Comparison of ENCODE assay signal across 8 cellular contexts in genomic region chr11:17991799-17992433, GRCh38. TPM values are rescaled to one million over a fixed set of nuclear protein-coding genes. Genes with fewer than 3 reads are reported as not detected.
DNase-seq lines count a peak whose midpoint lies in the region; ATAC-seq, FAIRE-seq and TF ChIP-seq lines count a peak whose summit lies in the region.

No MANE protein-coding gene starts in this region.

- H3K36me3 Mint-ChIP-seq in Caco-2 (ENCODE audit: insufficient read depth, unreplicated experiment), result no peaks in the 10 kb centered on the region
- peaks cover 0 to 5% of the 10 kb centered on the region in 2 donors for H3K36me3 Mint-ChIP-seq in activated T-cell treated with anti-CD3 and anti-CD28 coated beads, Interleukin-2, amount 50 U/mL, for 72 hours (ENCODE audit: insufficient read depth in 2 of 2)
- H3K36me3 Mint-ChIP-seq in activated T-helper 2 cell treated with anti-CD3 and anti-CD28 coated beads, Interferon-gamma antibody, Interleukin-2, Interleukin-4, amounts not matched to agents 10 μg/mL and 5 μg/mL and 100 μg/mL, durations not matched to agents 14 hours and 24 hours and 36 hours (ENCODE audit: low read depth), result peaks cover 38% of the 10 kb centered on the region

- peak; percentile 69 for FAIRE-seq in frontal cortex (lab: Jason Lieb, UNC)

- POLR2A ChIA-PET in Caco-2 (lab: Charles Lee), result no interaction called here

- no TSS peak for BruUV-seq in Caco-2 (replicated peaks; lab: Mats Ljungman, UMichigan)

- no peaks in the 10 kb centered on the region; the same call in 1 of the 2 replicates for H3K36me3 ChIP-seq in Caco-2 (ENCODE audit: control insufficient read depth, insufficient read depth, low read length)
- peaks cover 0 to 60% of the 10 kb centered on the region in 2 donors for H3K36me3 ChIP-seq in psoas muscle (ENCODE audit: insufficient read depth in 1 of 2, low read depth in 1 of 2)

- H3K4me1 Mint-ChIP-seq in Caco-2 (ENCODE audit: low read depth, unreplicated experiment), result peaks cover 16% of the 10 kb centered on the region
- H3K4me1 Mint-ChIP-seq in activated T-cell treated with anti-CD3 and anti-CD28 coated beads, Interleukin-2, amount 50 U/mL, for 72 hours (ENCODE audit: low read depth), result no peaks in the 10 kb centered on the region
- peaks cover 2% of the 10 kb centered on the region for H3K4me1 Mint-ChIP-seq in activated T-helper 2 cell treated with anti-CD3 and anti-CD28 coated beads, Interferon-gamma antibody, Interleukin-2, Interleukin-4, amounts not matched to agents 10 μg/mL and 5 μg/mL and 100 μg/mL, durations not matched to agents 14 hours and 24 hours and 36 hours (ENCODE audit: low read depth)

- TF ChIP-seq CTCF in Caco-2 (IDR thresholded peaks at IDR 0.05; ENCODE audit: insufficient read depth in 1 of 2, low read depth in 1 of 2, low read length in 1 of 2, severe bottlenecking in 1 of 2, unreplicated experiment in 1 of 2), result peak; percentile 81 to 87
- peak; percentile 75 for TF ChIP-seq CTCF in psoas muscle (IDR thresholded peaks at IDR 0.05)

- H3K4me3 Mint-ChIP-seq in Caco-2 (ENCODE audit: unreplicated experiment), result no peak overlapping the region
- H3K4me3 Mint-ChIP-seq in activated T-cell treated with anti-CD3 and anti-CD28 coated beads, Interleukin-2, amount 50 U/mL, for 72 hours, result no peak overlapping the region
- H3K4me3 Mint-ChIP-seq in activated T-helper 2 cell treated with anti-CD3 and anti-CD28 coated beads, Interferon-gamma antibody, Interleukin-2, Interleukin-4, amounts not matched to agents 10 μg/mL and 5 μg/mL and 100 μg/mL, durations not matched to agents 14 hours and 24 hours and 36 hours (ENCODE audit: low read depth), result no peak overlapping the region

- intact Hi-C loops in Caco-2 (cut with micrococcal nuclease; ENCODE audit: unreplicated experiment), result loop anchor here (1.0 kb wide), 2 partner anchors 21 to 114 kb away; partner anchors contain the start of genes SAAL1 and SERGEF
- intact Hi-C loops in psoas muscle (cut with DNase I), result no loop called here
- intact Hi-C loops in activated T-helper 2 cell treated with anti-CD3 and anti-CD28 coated beads, Interferon-gamma antibody, Interleukin-2, Interleukin-4, amounts not matched to agents 10 μg/mL and 5 μg/mL and 100 μg/mL, durations not matched to agents 14 hours and 24 hours and 36 hours (cut with micrococcal nuclease), result loop anchor here (1.0 kb wide), 1 partner anchor 114 kb away; the partner anchor contains the start of gene SAAL1

- H3K9me3 Mint-ChIP-seq in Caco-2 (ENCODE audit: unreplicated experiment), result no peaks in the 10 kb centered on the region
- no peaks in the 10 kb centered on the region for H3K9me3 Mint-ChIP-seq in activated T-cell treated with anti-CD3 and anti-CD28 coated beads, Interleukin-2, amount 50 U/mL, for 72 hours
- H3K9me3 Mint-ChIP-seq in activated T-helper 2 cell treated with anti-CD3 and anti-CD28 coated beads, Interferon-gamma antibody, Interleukin-2, Interleukin-4, amounts not matched to agents 10 μg/mL and 5 μg/mL and 100 μg/mL, durations not matched to agents 14 hours and 24 hours and 36 hours, result no peaks in the 10 kb centered on the region

- WGBS in psoas muscle, 3 donors, result 62 to 69% (median 63%) methylated on average over 4 of the region's 4 CpGs

- no peaks in the 10 kb centered on the region for H3K9me3 ChIP-seq in Caco-2
- H3K9me3 ChIP-seq in psoas muscle, result no peaks in the 10 kb centered on the region

- H3K4me3 ChIP-seq in Caco-2 (ENCODE audit: low read depth, low read length) (no peak overlapping the region), psoas muscle (no peak overlapping the region)

- H3K27ac Mint-ChIP-seq in Caco-2 (ENCODE audit: unreplicated experiment), result no peak overlapping the region
- no peak overlapping the region for H3K27ac Mint-ChIP-seq in activated T-cell treated with anti-CD3 and anti-CD28 coated beads, Interleukin-2, amount 50 U/mL, for 72 hours
- no peak overlapping the region for H3K27ac Mint-ChIP-seq in activated T-helper 2 cell treated with anti-CD3 and anti-CD28 coated beads, Interferon-gamma antibody, Interleukin-2, Interleukin-4, amounts not matched to agents 10 μg/mL and 5 μg/mL and 100 μg/mL, durations not matched to agents 14 hours and 24 hours and 36 hours

- H3K27me3 ChIP-seq in Caco-2 (replicated peaks; ENCODE audit: control insufficient read depth, insufficient read depth, low read length) (no peaks in the 10 kb centered on the region), psoas muscle (ENCODE audit: insufficient read depth in 3 of 3, low read length in 2 of 3) (no peaks in the 10 kb centered on the region)

- no peak overlapping the region for H3K27ac ChIP-seq in psoas muscle

- CTCF ChIA-PET in Caco-2 (lab: Charles Lee), result interaction anchor here (0.8 to 1.4 kb wide), 2 partner anchors 114 to 261 kb away, joined by 4 to 5 read pairs; partner anchors contain the start of gene SAAL1

- peak; percentile 69 to 76 for DNase-seq in Caco-2
- peak; percentile 64 for DNase-seq in NCI-H748 (lab: John Stamatoyannopoulos, UW; ENCODE audit: unreplicated experiment)
- DNase-seq in activated T-cell treated with anti-CD3 and anti-CD28 coated beads, Interleukin-2, amount 50 U/mL, for 72 hours, result peak; percentile 43 to 45
- peak in 1 of 2 donors; percentile 33 for DNase-seq in frontal cortex (ENCODE audit: low spot score in 2 of 2)
- DNase-seq in psoas muscle, result no peak
- no peak for DNase-seq in activated T-helper 2 cell treated with anti-CD3 and anti-CD28 coated beads, Interferon-gamma antibody, Interleukin-2, Interleukin-4, amounts not matched to agents 10 μg/mL and 5 μg/mL and 100 μg/mL, durations not matched to agents 14 hours and 24 hours and 36 hours (ENCODE audit: low spot score)

- peak; percentile 85 for ATAC-seq in GM19035 (IDR thresholded peaks at IDR 0.05; ENCODE audit: unreplicated experiment)
- peak; percentile 85 for ATAC-seq in HG03175 (IDR thresholded peaks at IDR 0.05; ENCODE audit: unreplicated experiment)
- peak; percentile 35 to 59 for ATAC-seq in activated T-cell treated with anti-CD3 and anti-CD28 coated beads, Interleukin-2, amount 50 U/mL, for 72 hours (replicated peaks in 1 of 2)
- peak; percentile 44 to 79 (median 59) for ATAC-seq in psoas muscle

- H3K4me1 ChIP-seq in Caco-2 (peaks cover 19% of the 10 kb centered on the region), psoas muscle (no peaks in the 10 kb centered on the region)

- no peaks in the 10 kb centered on the region for H3K27me3 Mint-ChIP-seq in Caco-2 (ENCODE audit: insufficient read depth, unreplicated experiment)
- H3K27me3 Mint-ChIP-seq in activated T-cell treated with anti-CD3 and anti-CD28 coated beads, Interleukin-2, amount 50 U/mL, for 72 hours (ENCODE audit: low read depth), result no peaks in the 10 kb centered on the region
- no peaks in the 10 kb centered on the region for H3K27me3 Mint-ChIP-seq in activated T-helper 2 cell treated with anti-CD3 and anti-CD28 coated beads, Interferon-gamma antibody, Interleukin-2, Interleukin-4, amounts not matched to agents 10 μg/mL and 5 μg/mL and 100 μg/mL, durations not matched to agents 14 hours and 24 hours and 36 hours (ENCODE audit: low read depth)

RNA-seq across cellular contexts. Expression of gene SERGEF, which starts 20.9 kb away (rescaled TPM):
- total RNA-seq in Caco-2 (2022) (17.5 and 17.8 TPM in 2 replicates), frontal cortex (65.2 TPM), psoas muscle (10 to 100 TPM; 17.9 to 28.3 (median 25.1) TPM)
- 10 to 100 TPM; 40.8 to 43.1 TPM for total RNA-seq in activated T-cell treated with anti-CD3 and anti-CD28 coated beads, Interleukin-2, amount 50 U/mL, for 72 hours
- 10 to 100 TPM; 11.1 to 33.1 (median 29.5) TPM for polyA plus RNA-seq in psoas muscle
- 39.5 and 43.9 TPM in 2 replicates for total RNA-seq in activated T-helper 2 cell treated with anti-CD3 and anti-CD28 coated beads, Interferon-gamma antibody, Interleukin-2, Interleukin-4, amounts not matched to agents 10 μg/mL and 5 μg/mL and 100 μg/mL, durations not matched to agents 14 hours and 24 hours and 36 hours

RNA-seq across cellular contexts. Expression of gene TPH1, which starts 54.2 kb away (rescaled TPM):
- total RNA-seq in Caco-2 (2022), result 0.32 and 0.67 TPM in 2 replicates
- under 1 TPM; 0.25 to 0.70 TPM for total RNA-seq in activated T-cell treated with anti-CD3 and anti-CD28 coated beads, Interleukin-2, amount 50 U/mL, for 72 hours
- 0.41 TPM for total RNA-seq in frontal cortex
- total RNA-seq in psoas muscle, result under 1 TPM in 3 of 4 donors, not detected in 1; 0.04 to 0.28 (median 0.06) TPM
- polyA plus RNA-seq in psoas muscle, result under 1 TPM; 0.03 to 0.18 (median 0.08) TPM
- total RNA-seq in activated T-helper 2 cell treated with anti-CD3 and anti-CD28 coated beads, Interferon-gamma antibody, Interleukin-2, Interleukin-4, amounts not matched to agents 10 μg/mL and 5 μg/mL and 100 μg/mL, durations not matched to agents 14 hours and 24 hours and 36 hours, result 0.34 and 0.60 TPM in 2 replicates

Comparison
In these comparisons a context has a peak if more than half of its experiments do, and no peak if none do; other contexts are left out.
1. DNase-seq: peak in Caco-2 (2 of 2), NCI-H748 (single experiment) and activated T-cell treated with anti-CD3 and anti-CD28 coated beads, Interleukin-2, amount 50 U/mL, for 72 hours (2 of 2); none in psoas muscle (0 of 2) and activated T-helper 2 cell treated with anti-CD3 and anti-CD28 coated beads, Interferon-gamma antibody, Interleukin-2, Interleukin-4, amounts not matched to agents 10 μg/mL and 5 μg/mL and 100 μg/mL, durations not matched to agents 14 hours and 24 hours and 36 hours (single experiment).
2. intact Hi-C loops: an anchor here in Caco-2 (1.0 kb wide) and activated T-helper 2 cell treated with anti-CD3 and anti-CD28 coated beads, Interferon-gamma antibody, Interleukin-2, Interleukin-4, amounts not matched to agents 10 μg/mL and 5 μg/mL and 100 μg/mL, durations not matched to agents 14 hours and 24 hours and 36 hours (1.0 kb wide); none called in psoas muscle.
3. Peak in every context shown above with its lines, with median percentiles within 50 percentile points of each other: ATAC-seq.